Comparison of ENCODE assay signal across 15 cellular contexts in genomic region chr18:12085786-12086185, GRCh38. TPM values are rescaled to one million over a fixed set of nuclear protein-coding genes. Genes with fewer than 3 reads are reported as not detected.
DNase-seq lines count a peak whose midpoint lies in the region; ATAC-seq and TF ChIP-seq lines count a peak whose summit lies in the region.
"Had no signal": no experiment of that assay in that cellular context is flagged by ENCODE, and none has a peak within 500 bp of the region (broad histone marks: within the 10 kb centered on the region; RNA-seq: fewer than 3 reads in every experiment).

No MANE protein-coding gene starts in this region.

- no TSS peak for BruUV-seq in Panc1 (replicated peaks; lab: Mats Ljungman, UMichigan)

- in situ Hi-C loops in Panc1 (cut with HindIII; ENCODE audit: low pct_unique_long_range_greater_than_20kb, low sequenced_read_pairs): no loop called here

- H3K79me2 ChIP-seq in trophoblast cell (ENCODE audit: control insufficient read depth, insufficient read depth, low read length, poor library complexity): no peaks in the 10 kb centered on the region

- no peak overlapping the region for H3K9ac ChIP-seq in trophoblast cell (ENCODE audit: low read length)

- WGBS in esophagus, 2 donors: 89 to 92% methylated on average over 4 of the region's 4 CpGs
- WGBS in trophoblast cell (ENCODE audit: extremely low coverage, insufficient coverage, insufficient read length): no CpG with 5 or more reads among the region's 4 CpGs

- H3K4me3 ChIP-seq in Panc1 (ENCODE audit: low read depth in 2 of 2, low read length in 2 of 2) (no peak overlapping the region), esophagus (ENCODE audit: low read depth in 1 of 2, low read length in 2 of 2) (no peak overlapping the region), trophoblast cell (ENCODE audit: low read depth, low read length) (peak overlapping the region; percentile 11)
- H3K4me3 ChIP-seq: GM23338 had no signal

- no peak overlapping the region for H4K12ac ChIP-seq in trophoblast cell (ENCODE audit: low read depth, low read length)

- no peak overlapping the region for H3K14ac ChIP-seq in trophoblast cell (ENCODE audit: low read length)

- no peaks in the 10 kb centered on the region for H3K79me1 ChIP-seq in trophoblast cell (ENCODE audit: low read length)

- peak; percentile 35; the same call in 1 of the 2 replicates for ATAC-seq in Panc1

- no peaks in the 10 kb centered on the region for H3K4me1 ChIP-seq in Panc1 (ENCODE audit: control insufficient read depth, insufficient read depth, low read length)
- peaks cover 3 to 38% of the 10 kb centered on the region in 2 donors for H3K4me1 ChIP-seq in esophagus (ENCODE audit: control insufficient read depth in 2 of 2, insufficient read depth in 2 of 2, low read length in 1 of 2)
- no peaks in the 10 kb centered on the region for H3K4me1 ChIP-seq in trophoblast cell (ENCODE audit: control insufficient read depth in 1 of 2, insufficient read depth in 2 of 2, low read length in 2 of 2)
- H3K4me1 ChIP-seq: BE2C had no signal

- no peak overlapping the region for H3K23ac ChIP-seq in trophoblast cell (ENCODE audit: low read length)

- H3K18ac ChIP-seq in trophoblast cell (ENCODE audit: low read length): no peak overlapping the region

- H3K9me3 ChIP-seq in Panc1 (ENCODE audit: control insufficient read depth, insufficient read depth, low read depth, low read length): no peaks in the 10 kb centered on the region
- H3K9me3 ChIP-seq in esophagus (ENCODE audit: control insufficient read depth in 2 of 2, insufficient read depth in 1 of 2, low read depth in 1 of 2, low read length in 1 of 2): peaks cover 0 to 17% of the 10 kb centered on the region in 2 donors
- peaks cover 4% of the 10 kb centered on the region for H3K9me3 ChIP-seq in trophoblast cell (ENCODE audit: insufficient read depth, low read depth, low read length)
- H3K9me3 ChIP-seq: BE2C had no signal

- no peak for TF ChIP-seq CTCF in Panc1 (IDR thresholded peaks at IDR 0.05)

- CTCF ChIA-PET in Panc1 (lab: Charles Lee): no interaction called here

- H2BK5ac ChIP-seq in trophoblast cell (ENCODE audit: low read depth, low read length, poor library complexity): no peak overlapping the region

- H3K27ac ChIP-seq in Panc1 (ENCODE audit: low read length) (no peak overlapping the region), esophagus (ENCODE audit: low read depth in 2 of 2, low read length in 1 of 2) (peak overlapping the region; percentile 66 to 89), trophoblast cell (ENCODE audit: low read depth, low read length) (no peak overlapping the region)
- H3K27ac ChIP-seq: C4-2B, HL-60 had no signal

- H4K8ac ChIP-seq in trophoblast cell (ENCODE audit: low read depth, low read length): no peak overlapping the region

- no peak overlapping the region for H2AK5ac ChIP-seq in trophoblast cell (ENCODE audit: low read length)

- intact Hi-C loops in Panc1 (cut with micrococcal nuclease; ENCODE audit: unreplicated experiment): no loop called here
- intact Hi-C loops in posterior vena cava (cut with DNase I): no loop called here

- no peak overlapping the region for H2BK12ac ChIP-seq in trophoblast cell (ENCODE audit: low read length)

- POLR2A ChIA-PET in Panc1 (lab: Charles Lee): no interaction called here

- H4K91ac ChIP-seq in trophoblast cell (ENCODE audit: low read depth, low read length): no peak overlapping the region

- no peak overlapping the region for H3K4ac ChIP-seq in trophoblast cell (ENCODE audit: low read depth, low read length)

- H3K36me3 ChIP-seq in Panc1 (ENCODE audit: control insufficient read depth, insufficient read depth, low read length): no peaks in the 10 kb centered on the region
- peaks cover 0 to 3% of the 10 kb centered on the region in 2 donors for H3K36me3 ChIP-seq in esophagus (ENCODE audit: control insufficient read depth in 2 of 2, insufficient read depth in 2 of 2, low read length in 1 of 2)
- no peaks in the 10 kb centered on the region for H3K36me3 ChIP-seq in trophoblast cell (ENCODE audit: control insufficient read depth in 1 of 2, insufficient read depth in 2 of 2, low read length in 2 of 2)
- H3K36me3 ChIP-seq: BE2C had no signal

- H3K4me2 ChIP-seq in trophoblast cell (ENCODE audit: low read length): no peak overlapping the region
- H3K4me2 ChIP-seq: GM23338 had no signal

- H2AFZ ChIP-seq in trophoblast cell (ENCODE audit: insufficient read depth, low read length, poor library complexity): no peak overlapping the region
- H2AFZ ChIP-seq: GM23338 had no signal

- no peak overlapping the region for H2BK120ac ChIP-seq in trophoblast cell (ENCODE audit: insufficient read depth, low read length, poor library complexity)

- DNase-seq in NCI-H2196 (lab: John Stamatoyannopoulos, UW; ENCODE audit: unreplicated experiment) (peak; percentile 68), Panc1 (ENCODE audit: low read depth, low spot score) (no peak), trophoblast cell (no peak), NCI-H1436 (lab: John Stamatoyannopoulos, UW) (no peak), posterior vena cava (ENCODE audit: low spot score) (no peak)
- DNase-seq in activated effector memory CD4-positive, alpha-beta T cell treated with anti-CD3 and anti-CD28 coated beads, Interleukin-2, amount 50 U/mL, for 16 hours: no peak
- DNase-seq: BE2C; CD4-positive, alpha-beta memory T cell; DND-41; GDM1 had no signal

- H3K27me3 ChIP-seq in Panc1 (ENCODE audit: control insufficient read depth, insufficient read depth, low read length) (peaks cover 4% of the 10 kb centered on the region; the same call in 1 of the 2 replicates), esophagus (ENCODE audit: control insufficient read depth in 1 of 2, insufficient read depth in 2 of 2, low read length in 2 of 2) (no peaks in the 10 kb centered on the region), trophoblast cell (ENCODE audit: insufficient read depth, low read length) (no peaks in the 10 kb centered on the region)
- H3K27me3 ChIP-seq: BE2C had no signal

RNA-seq across cellular contexts. Expression of gene ANKRD62, which starts 7.9 kb away (rescaled TPM):
- total RNA-seq in Panc1 (2021; ENCODE audit: unreplicated experiment) (not detected), posterior vena cava (under 1 TPM in 1 of 2 donors, not detected in 1; 0.05 TPM)
- not detected for polyA plus RNA-seq in Panc1 (2012; ENCODE audit: insufficient read length)
- under 1 TPM; 0.16 to 0.45 TPM for polyA plus RNA-seq in esophagus
- polyA plus RNA-seq in trophoblast cell (2013): not detected in 2 replicates
- total RNA-seq: CD4-positive, alpha-beta memory T cell; GM23338; H7 had no signal
- polyA plus RNA-seq: CD4-positive, alpha-beta memory T cell; GM23338 had no signal

Comparison
In these comparisons a context has a peak if more than half of its experiments do, and no peak if none do; other contexts are left out.
1. H3K27ac ChIP-seq: peak in esophagus (2 of 2); none in Panc1 (single experiment) and trophoblast cell (single experiment).